Comparison of ENCODE assay signal across 9 cellular contexts in the genomic region with DNA sequence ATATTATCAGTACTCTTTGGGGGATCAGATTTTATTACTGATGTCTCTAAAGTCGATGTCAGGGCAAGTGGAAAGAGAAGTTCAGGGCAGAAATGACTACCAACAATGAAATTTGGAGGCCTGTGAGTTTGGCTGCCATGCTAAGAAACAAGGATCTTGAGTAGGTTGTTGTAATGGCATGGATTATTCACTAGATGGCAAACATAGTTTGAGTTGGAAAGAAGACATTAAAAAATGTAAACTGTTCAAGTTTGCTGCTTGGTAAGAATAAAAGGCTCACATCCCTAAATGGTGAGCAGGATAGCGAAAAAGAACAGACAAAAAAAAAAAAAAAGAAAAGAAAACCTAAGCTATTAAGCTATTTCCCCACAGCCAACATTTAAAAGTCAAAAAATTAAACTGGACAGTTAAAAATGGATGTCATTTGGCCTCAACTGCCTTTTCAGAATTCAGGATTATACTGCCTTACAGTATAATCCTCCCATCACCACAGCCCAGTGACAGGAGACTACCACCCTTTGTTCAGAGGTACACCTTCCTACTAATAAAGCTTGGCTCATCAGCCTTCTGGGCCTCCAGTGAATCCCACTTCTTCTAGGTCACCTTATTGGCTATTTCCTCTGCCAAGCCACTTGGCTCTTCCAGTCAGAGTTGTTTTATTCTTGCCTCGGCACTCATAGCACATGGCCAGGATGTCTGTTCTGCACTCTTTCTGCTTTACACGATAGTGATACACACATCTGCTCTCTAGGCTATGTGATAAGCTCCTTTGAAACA.
DNase-seq lines count a peak whose midpoint lies in the region; ATAC-seq, FAIRE-seq and TF ChIP-seq lines count a peak whose summit lies in the region.
"Had no signal": no experiment of that assay in that cellular context is flagged by ENCODE, and none has a peak within 500 bp of the region (broad histone marks: within the 10 kb centered on the region; RNA-seq: fewer than 3 reads in every experiment).

No MANE protein-coding gene starts in this region.

- peak; percentile 85 for FAIRE-seq in H54 (lab: Jason Lieb, UNC)
- FAIRE-seq in HepG2 (lab: Jason Lieb, UNC): peak; percentile 46

- intact Hi-C loops in HepG2 (cut with micrococcal nuclease; ENCODE audit: unreplicated experiment): loop anchor here (1.0 kb wide), 2 partner anchors 126 to 188 kb away; no protein-coding TSS in a partner anchor

- ATAC-seq in HepG2 (peak; percentile 38; the same call in 2 of the 3 replicates), GM21786 (IDR thresholded peaks at IDR 0.05; ENCODE audit: unreplicated experiment) (no peak)
- ATAC-seq: naive thymus-derived CD8-positive, alpha-beta T cell had no signal

- no peaks in the 10 kb centered on the region for H4K20me1 ChIP-seq in HepG2 (ENCODE audit: insufficient read depth, low read length)

- H2AFZ ChIP-seq in HepG2 (ENCODE audit: low read length): no peak overlapping the region

- no peaks in the 10 kb centered on the region for H3K79me2 ChIP-seq in HepG2 (ENCODE audit: insufficient read depth, low read length)

- WGBS in HepG2 (ENCODE audit: low lambda C conversion rate): 79% methylated on average over 4 of the region's 4 CpGs

- BruUV-seq in HepG2 (replicated peaks; lab: Mats Ljungman, UMichigan): no TSS peak

- no peaks in the 10 kb centered on the region for H3K27me3 ChIP-seq in HepG2 (ENCODE audit: control insufficient read depth in 1 of 2, insufficient read depth in 2 of 2, low read length in 2 of 2)

- TF ChIP-seq EP300 in HepG2 (IDR thresholded peaks at IDR 0.05; ENCODE audit: low read depth in 2 of 2, low read length in 2 of 2) (no peak), HepG2 (CRISPR knock-in tag; IDR thresholded peaks at IDR 0.05; ENCODE audit: borderline replicate concordance) (no peak)

- TF ChIP-seq CTCF in HepG2 (CRISPR knock-in tag; IDR thresholded peaks at IDR 0.05): peak; percentile 38

- in situ Hi-C loops in HepG2 (cut with HindIII; ENCODE audit: extremely low pct_ligation_motif_present, low pct_unique_long_range_greater_than_20kb): no loop called here

- peak; percentile 54 for DNase-seq in COR-L47 (lab: John Stamatoyannopoulos, UW)
- DNase-seq in H54 (ENCODE audit: insufficient read length, low spot score): no peak
- DNase-seq in NCI-H748 (lab: John Stamatoyannopoulos, UW; ENCODE audit: unreplicated experiment): peak; percentile 55
- DNase-seq in cerebellar cortex (ENCODE audit: low spot score): peak; percentile 42
- peak; percentile 7 for DNase-seq in HepG2 (ENCODE audit: low spot score)
- DNase-seq in NCI-H128 (lab: John Stamatoyannopoulos, UW; ENCODE audit: unreplicated experiment): no peak
- DNase-seq in stimulated activated CD4-positive, alpha-beta T cell treated with anti-CD3 and anti-CD28 coated beads, Interleukin-12 subunit alpha, Interleukin-12 subunit beta, amount 100 ng/mL, for 4 hours: no peak

- no peak overlapping the region for H3K4me2 ChIP-seq in HepG2 (ENCODE audit: low read depth, low read length)

- no peak overlapping the region for H3K9ac ChIP-seq in HepG2 (ENCODE audit: insufficient read depth, low read depth, low read length)

- H3K4me3 ChIP-seq in HepG2 (replicated peaks in 1 of 3; ENCODE audit: insufficient read depth in 1 of 3, low read depth in 2 of 3, low read length in 3 of 3): no peak overlapping the region

- no peaks in the 10 kb centered on the region for H3K9me3 ChIP-seq in HepG2 (ENCODE audit: low read length)

- peaks cover 9 to 43% of the 10 kb centered on the region in 2 experiments; a peak in 4 of 5 replicates for H3K36me3 ChIP-seq in HepG2 (replicated peaks in 1 of 2; ENCODE audit: control insufficient read depth in 1 of 2, insufficient read depth in 2 of 2, low read length in 2 of 2)

- H3K27ac ChIP-seq in HepG2 (ENCODE audit: extremely low read length, insufficient read depth, low read length): no peak overlapping the region

- TF ChIP-seq POLR2A in H54 (IDR thresholded peaks at IDR 0.05; ENCODE audit: low read depth, low read length) (no peak), HepG2 (IDR thresholded peaks at IDR 0.05; ENCODE audit: insufficient read depth in 1 of 2, low read depth in 2 of 2, low read length in 2 of 2) (no peak)

- POLR2A ChIA-PET in HepG2 (lab: Yijun Ruan, JAX): no interaction called here

- no peak for TF ChIP-seq RAD21 in HepG2 (CRISPR knock-in tag; IDR thresholded peaks at IDR 0.05)

- H3K4me1 ChIP-seq in HepG2 (ENCODE audit: insufficient read depth, low read length): no peaks in the 10 kb centered on the region

- CTCF ChIA-PET in HepG2 (lab: Yijun Ruan, JAX; ENCODE audit: low intra/inter-chr PET ratio, low total read pairs): interaction anchor here (1.0 kb wide), 1 partner anchor 126 kb away, joined by 4 read pairs; no protein-coding TSS in a partner anchor

TF ChIP-seq in HepG2, 621 proteins besides CTCF, POLR2A, EP300 and RAD21:
- TF ChIP-seq SMYD3 (CRISPR knock-in tag; IDR thresholded peaks at IDR 0.05) (no peak), IKZF4 (CRISPR knock-in tag; IDR thresholded peaks at IDR 0.05; ENCODE audit: borderline replicate concordance, low read depth, not compliant biosample characterization) (no peak), ZNF382 (CRISPR knock-in tag; IDR thresholded peaks at IDR 0.05; ENCODE audit: borderline replicate concordance) (no peak), ARID5B (CRISPR knock-in tag; IDR thresholded peaks at IDR 0.05) (no peak), STAG1 (CRISPR knock-in tag; IDR thresholded peaks at IDR 0.05) (peak; percentile 59), SMC3 (IDR thresholded peaks at IDR 0.05; ENCODE audit: low read length) (peak; percentile 6; the same call in 1 of the 2 replicates)
- TF ChIP-seq, protein P1, sequence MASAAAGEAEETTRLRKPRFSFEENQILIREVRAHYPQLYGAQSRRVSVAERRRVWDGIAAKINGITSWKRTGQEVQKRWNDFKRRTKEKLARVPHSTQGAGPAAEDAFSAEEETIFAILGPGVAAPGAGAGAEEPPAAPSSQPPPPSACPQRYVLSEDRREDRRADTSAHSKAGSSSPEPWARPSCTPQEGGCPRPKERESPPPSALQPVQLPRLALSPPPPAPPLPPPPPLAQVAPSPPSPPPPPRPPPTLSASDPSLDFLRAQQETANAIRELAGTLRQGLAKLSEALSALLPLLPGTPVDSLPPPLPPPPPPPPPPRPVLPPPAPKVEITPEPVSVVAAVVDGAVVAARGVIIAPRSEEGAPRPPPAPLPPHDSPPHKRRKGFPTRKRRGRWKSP (CRISPR knock-in tag; IDR thresholded peaks at IDR 0.05): no peak
- TF ChIP-seq, protein P2, sequence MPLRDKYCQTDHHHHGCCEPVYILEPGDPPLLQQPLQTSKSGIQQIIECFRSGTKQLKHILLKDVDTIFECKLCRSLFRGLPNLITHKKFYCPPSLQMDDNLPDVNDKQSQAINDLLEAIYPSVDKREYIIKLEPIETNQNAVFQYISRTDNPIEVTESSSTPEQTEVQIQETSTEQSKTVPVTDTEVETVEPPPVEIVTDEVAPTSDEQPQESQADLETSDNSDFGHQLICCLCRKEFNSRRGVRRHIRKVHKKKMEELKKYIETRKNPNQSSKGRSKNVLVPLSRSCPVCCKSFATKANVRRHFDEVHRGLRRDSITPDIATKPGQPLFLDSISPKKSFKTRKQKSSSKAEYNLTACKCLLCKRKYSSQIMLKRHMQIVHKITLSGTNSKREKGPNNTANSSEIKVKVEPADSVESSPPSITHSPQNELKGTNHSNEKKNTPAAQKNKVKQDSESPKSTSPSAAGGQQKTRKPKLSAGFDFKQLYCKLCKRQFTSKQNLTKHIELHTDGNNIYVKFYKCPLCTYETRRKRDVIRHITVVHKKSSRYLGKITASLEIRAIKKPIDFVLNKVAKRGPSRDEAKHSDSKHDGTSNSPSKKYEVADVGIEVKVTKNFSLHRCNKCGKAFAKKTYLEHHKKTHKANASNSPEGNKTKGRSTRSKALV (CRISPR knock-in tag; IDR thresholded peaks at IDR 0.05): no peak
- TF ChIP-seq, protein P3, sequence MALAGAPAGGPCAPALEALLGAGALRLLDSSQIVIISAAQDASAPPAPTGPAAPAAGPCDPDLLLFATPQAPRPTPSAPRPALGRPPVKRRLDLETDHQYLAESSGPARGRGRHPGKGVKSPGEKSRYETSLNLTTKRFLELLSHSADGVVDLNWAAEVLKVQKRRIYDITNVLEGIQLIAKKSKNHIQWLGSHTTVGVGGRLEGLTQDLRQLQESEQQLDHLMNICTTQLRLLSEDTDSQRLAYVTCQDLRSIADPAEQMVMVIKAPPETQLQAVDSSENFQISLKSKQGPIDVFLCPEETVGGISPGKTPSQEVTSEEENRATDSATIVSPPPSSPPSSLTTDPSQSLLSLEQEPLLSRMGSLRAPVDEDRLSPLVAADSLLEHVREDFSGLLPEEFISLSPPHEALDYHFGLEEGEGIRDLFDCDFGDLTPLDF (CRISPR knock-in tag; IDR thresholded peaks at IDR 0.05): no peak

Comparison
In these comparisons a context has a peak if more than half of its experiments do, and no peak if none do; other contexts are left out.
1. DNase-seq: peak in COR-L47 (single experiment), NCI-H748 (single experiment), cerebellar cortex (single experiment) and HepG2 (single experiment); none in H54 (single experiment), NCI-H128 (single experiment) and stimulated activated CD4-positive, alpha-beta T cell treated with anti-CD3 and anti-CD28 coated beads, Interleukin-12 subunit alpha, Interleukin-12 subunit beta, amount 100 ng/mL, for 4 hours (single experiment).